Comparison of ENCODE assay signal across 13 cellular contexts in genomic region chr11:43691332-43691731, GRCh38.
"Had no signal": no experiment of that assay in that cellular context is flagged by ENCODE, and none has a peak within 500 bp of the region (broad histone marks: within the 10 kb centered on the region; RNA-seq: fewer than 3 reads in every experiment).

No MANE protein-coding gene starts in this region.

- H3K9me3 ChIP-seq: adrenal gland, gastrocnemius medialis had no signal

- ATAC-seq: activated CD4-positive, alpha-beta T cell treated with anti-CD3 and anti-CD28 coated beads for 36 hours; gastrocnemius medialis; sciatic nerve; stimulated activated naive B cell treated with anti-CD40 and anti-IgM and Interleukin-4, amounts not matched to agents 10 μg/mL and 1 μg/mL and 100 μg/mL, for 72 hours had no signal

- DNase-seq: activated CD4-positive, alpha-beta T cell treated with anti-CD3 and anti-CD28 coated beads for 36 hours; activated CD8-positive, alpha-beta memory T cell treated with anti-CD3 and anti-CD28 coated beads for 24 hours; activated naive CD4-positive, alpha-beta T cell treated with anti-CD3 and anti-CD28 coated beads, Interleukin-2, amount 50 U/mL, for 16 hours; adrenal gland; central memory CD4-positive, alpha-beta T cell; effector CD4-positive, alpha-beta T cell; gastrocnemius medialis; kidney; stimulated activated CD4-positive, alpha-beta T cell treated with anti-CD3 and anti-CD28 coated beads, Interleukin-2, amount 100 ng/mL, for 24 hours; stimulated activated naive B cell treated with anti-CD40 and anti-IgM and Interleukin-4, amounts not matched to agents 10 μg/mL and 1 μg/mL and 100 μg/mL, for 72 hours; WERI-Rb-1 had no signal

- H3K27ac Mint-ChIP-seq: activated CD4-positive, alpha-beta T cell treated with anti-CD3 and anti-CD28 coated beads for 36 hours; type B pancreatic cell had no signal

- H3K4me3 Mint-ChIP-seq: activated CD4-positive, alpha-beta T cell treated with anti-CD3 and anti-CD28 coated beads for 36 hours; stimulated activated naive B cell treated with anti-CD40 and anti-IgM and Interleukin-4, amounts not matched to agents 10 μg/mL and 1 μg/mL and 100 μg/mL, for 72 hours; type B pancreatic cell had no signal

- H3K27me3 Mint-ChIP-seq: activated CD4-positive, alpha-beta T cell treated with anti-CD3 and anti-CD28 coated beads for 36 hours; stimulated activated naive B cell treated with anti-CD40 and anti-IgM and Interleukin-4, amounts not matched to agents 10 μg/mL and 1 μg/mL and 100 μg/mL, for 72 hours; type B pancreatic cell had no signal
